ENCODE assay signal across 25 cellular contexts in the genomic region with DNA sequence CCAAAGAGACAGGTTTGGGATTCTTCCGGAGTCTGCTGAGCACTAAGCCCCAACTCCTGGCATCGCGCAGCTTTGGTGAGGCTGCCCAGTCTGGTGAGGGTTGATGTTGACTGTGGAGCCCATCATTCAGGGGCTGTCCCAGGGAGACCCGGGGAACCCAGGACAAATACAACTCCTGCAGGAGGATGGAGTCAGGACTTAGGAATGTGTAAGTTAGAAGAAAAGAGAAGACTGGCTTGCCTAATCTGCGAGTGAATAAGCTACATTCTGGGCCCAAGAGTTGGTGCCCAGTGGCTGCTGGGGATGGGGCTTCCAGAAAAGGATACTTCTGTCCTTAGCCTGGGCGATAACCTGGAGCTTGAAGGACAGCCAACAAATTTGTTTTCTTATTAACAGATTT. TPM values are rescaled to one million over a fixed set of nuclear protein-coding genes. Genes with fewer than 3 reads are reported as not detected.
A peak's percentile ranks its signal among the peaks of the same experiment; 100 is the strongest.
DNase-seq lines count a peak whose midpoint lies in the region; ATAC-seq and TF ChIP-seq lines count a peak whose summit lies in the region.
"Had no signal": no experiment of that assay in that cellular context is flagged by ENCODE, and none has a peak within 500 bp of the region (broad histone marks: within the 10 kb centered on the region; RNA-seq: fewer than 3 reads in every experiment).

No MANE protein-coding gene starts in this region.

- H3K36me3 ChIP-seq in tibial artery, result peaks cover 12 to 40% (median 13%) of the 10 kb centered on the region in 3 donors

- ATAC-seq in CD4-positive, alpha-beta T cell (ENCODE audit: poor library complexity), result no peak
- ATAC-seq: activated CD4-positive, alpha-beta T cell treated with anti-CD3 and anti-CD28 coated beads for 36 hours; left cardiac atrium; T-cell had no signal

- H3K4me1 ChIP-seq in tibial artery, result peaks cover 0 to 18% (median 11%) of the 10 kb centered on the region in 4 donors

- intact Hi-C loops in CD4-positive, alpha-beta T cell (cut with DNase I, micrococcal nuclease), result no loop called here
- intact Hi-C loops in tibial artery (cut with DNase I; ENCODE audit: low total_unique reads), result no loop called here

- no peaks in the 10 kb centered on the region for H3K9me3 ChIP-seq in CD4-positive, alpha-beta T cell (ENCODE audit: control insufficient read depth, low read length)
- H3K9me3 ChIP-seq in tibial artery, result no peaks in the 10 kb centered on the region
- H3K9me3 ChIP-seq: thoracic aorta had no signal

- H3K4me3 ChIP-seq in tibial artery, result no peak overlapping the region
- H3K4me3 ChIP-seq: PC-9, thoracic aorta had no signal

- DNase-seq in EH (ENCODE audit: low read depth) (peak; percentile 65), astrocyte of the hippocampus (ENCODE audit: low read depth, low spot score) (peak; percentile 26), iPS-NIHi7 (ENCODE audit: extremely low spot score) (peak; percentile 26), tibial artery (no peak), NCI-H510A treated with DMSO at 0.1 percent for 48 hours (lab: John Stamatoyannopoulos, UW) (no peak), NCI-H1092 (lab: John Stamatoyannopoulos, UW) (no peak)
- DNase-seq in CD4-positive, alpha-beta T cell, result no peak
- DNase-seq: 8988T; activated CD4-positive, alpha-beta T cell treated with anti-CD3 and anti-CD28 coated beads for 36 hours; activated naive CD4-positive, alpha-beta T cell treated with anti-CD3 and anti-CD28 coated beads for 36 hours; activated T-cell treated with anti-CD3 and anti-CD28 coated beads, Interleukin-2, amount 50 U/mL, for 48 hours; erythroblast; KG1; left cardiac atrium; NCI-H2029; SIG-M5; small intestine; stimulated activated CD4-positive, alpha-beta T cell treated with anti-CD3 and anti-CD28 coated beads, Interleukin-2, amount 100 ng/mL, for 48 hours; stimulated activated naive CD4-positive, alpha-beta T cell treated with Interleukin-2 at 50 U/mL for 16 hours; T-cell had no signal

- H3K27me3 ChIP-seq in CD4-positive, alpha-beta T cell (ENCODE audit: control insufficient read depth, insufficient read depth, low read length), result no peaks in the 10 kb centered on the region
- H3K27me3 ChIP-seq in tibial artery, result no peaks in the 10 kb centered on the region

- CTCF ChIA-PET in CD4-positive, alpha-beta T cell (lab: Charles Lee), result no interaction called here

- POLR2A ChIA-PET in CD4-positive, alpha-beta T cell (lab: Charles Lee), result no interaction called here

- no peaks in the 10 kb centered on the region for H3K9me3 Mint-ChIP-seq in IgD-negative memory B cell
- H3K9me3 Mint-ChIP-seq in CD4-positive, alpha-beta T cell, result no peaks in the 10 kb centered on the region
- H3K9me3 Mint-ChIP-seq: activated naive CD4-positive, alpha-beta T cell treated with anti-CD3 and anti-CD28 coated beads for 36 hours; central memory CD8-positive, alpha-beta T cell; memory B cell; T-cell had no signal

- H3K27ac Mint-ChIP-seq in IgD-negative memory B cell, result peak overlapping the region in 2 of 3 donors; percentile 35 to 41
- no peak overlapping the region for H3K27ac Mint-ChIP-seq in CD4-positive, alpha-beta T cell
- H3K27ac Mint-ChIP-seq: activated CD4-positive, alpha-beta T cell treated with anti-CD3 and anti-CD28 coated beads for 36 hours; activated naive CD4-positive, alpha-beta T cell treated with anti-CD3 and anti-CD28 coated beads for 36 hours; memory B cell; T-cell had no signal

- TF ChIP-seq CTCF in CD4-positive, alpha-beta T cell (IDR thresholded peaks at IDR 0.05), result no peak
- TF ChIP-seq CTCF in tibial artery (IDR thresholded peaks at IDR 0.05), result no peak

- peaks cover 0 to 7% (median 0%) of the 10 kb centered on the region in 3 donors for H3K4me1 Mint-ChIP-seq in IgD-negative memory B cell
- no peaks in the 10 kb centered on the region for H3K4me1 Mint-ChIP-seq in CD4-positive, alpha-beta T cell (ENCODE audit: low read depth)
- H3K4me1 Mint-ChIP-seq: activated CD4-positive, alpha-beta T cell treated with anti-CD3 and anti-CD28 coated beads for 36 hours; memory B cell; T-cell had no signal

- no peaks in the 10 kb centered on the region for H3K27me3 Mint-ChIP-seq in IgD-negative memory B cell
- H3K27me3 Mint-ChIP-seq in CD4-positive, alpha-beta T cell, result no peaks in the 10 kb centered on the region
- H3K27me3 Mint-ChIP-seq: activated CD4-positive, alpha-beta T cell treated with anti-CD3 and anti-CD28 coated beads for 36 hours; central memory CD8-positive, alpha-beta T cell; memory B cell; T-cell had no signal

- peaks cover 9% of the 10 kb centered on the region for H3K36me3 Mint-ChIP-seq in IgD-negative memory B cell
- peaks cover 23% of the 10 kb centered on the region for H3K36me3 Mint-ChIP-seq in CD4-positive, alpha-beta T cell (ENCODE audit: low read depth)

- H3K4me3 Mint-ChIP-seq in IgD-negative memory B cell, result no peak overlapping the region
- no peak overlapping the region for H3K4me3 Mint-ChIP-seq in CD4-positive, alpha-beta T cell
- H3K4me3 Mint-ChIP-seq: activated CD4-positive, alpha-beta T cell treated with anti-CD3 and anti-CD28 coated beads for 36 hours; activated naive CD4-positive, alpha-beta T cell treated with anti-CD3 and anti-CD28 coated beads for 36 hours; central memory CD8-positive, alpha-beta T cell; memory B cell; T-cell had no signal

- H3K27ac ChIP-seq in CD4-positive, alpha-beta T cell (ENCODE audit: low read depth, low read length), result no peak overlapping the region
- H3K27ac ChIP-seq in tibial artery, result no peak overlapping the region
- H3K27ac ChIP-seq: PC-9, thoracic aorta had no signal

RNA-seq across cellular contexts. Expression of gene STK35, which starts 47.9 kb away (rescaled TPM):
- polyA plus RNA-seq in IgD-negative memory B cell, result 5.0 TPM
- total RNA-seq in CD4-positive, alpha-beta T cell, result 10 to 100 TPM; 18.9 to 19.6 TPM

Comparison
In these comparisons a context has a peak if more than half of its experiments do, and no peak if none do; other contexts are left out.
1. DNase-seq: peak in EH (single experiment), astrocyte of the hippocampus (single experiment) and iPS-NIHi7 (single experiment); none in CD4-positive, alpha-beta T cell (0 of 10), tibial artery (0 of 2), NCI-H510A treated with DMSO at 0.1 percent for 48 hours (single experiment) and NCI-H1092 (single experiment).